In genomic region chr6:75412937-75413662, GRCh38 we compare ENCODE assay signal across 18 cellular contexts.
A peak's percentile ranks its signal among the peaks of the same experiment; 100 is the strongest.
DNase-seq lines count a peak whose midpoint lies in the region; ATAC-seq and TF ChIP-seq lines count a peak whose summit lies in the region.
"Had no signal": no experiment of that assay in that cellular context is flagged by ENCODE, and none has a peak within 500 bp of the region (broad histone marks: within the 10 kb centered on the region; RNA-seq: fewer than 3 reads in every experiment).

No MANE protein-coding gene starts in this region.

- no peaks in the 10 kb centered on the region for H3K27me3 ChIP-seq in osteoblast (ENCODE audit: insufficient read depth, low read length)
- H3K27me3 ChIP-seq: colonic mucosa, esophagus squamous epithelium had no signal

- H3K36me3 Mint-ChIP-seq in endothelial cell (ENCODE audit: low read depth, unreplicated experiment) = peaks cover 30% of the 10 kb centered on the region
- H3K36me3 Mint-ChIP-seq: activated naive CD4-positive, alpha-beta T cell treated with anti-CD3 and anti-CD28 coated beads, Interleukin-2, amount 50 U/mL, for 72 hours had no signal

- H2AFZ ChIP-seq in osteoblast (ENCODE audit: low read length) (no peak overlapping the region), OCI-LY7 (ENCODE audit: low read length) (no peak overlapping the region)

- BruUV-seq in OCI-LY7 (replicated peaks; lab: Mats Ljungman, UMichigan) = no TSS peak

- H3K9me2 ChIP-seq in OCI-LY7 (ENCODE audit: insufficient read depth, low read length) = no peaks in the 10 kb centered on the region

- intact Hi-C loops in OCI-LY7 (cut with micrococcal nuclease; ENCODE audit: unreplicated experiment) = no loop called here
- intact Hi-C loops in left colon (cut with DNase I, micrococcal nuclease) = no loop called here

- peaks cover 67% of the 10 kb centered on the region for H3K4me1 Mint-ChIP-seq in endothelial cell (ENCODE audit: unreplicated experiment)

- H3K36me3 ChIP-seq in osteoblast (ENCODE audit: insufficient read depth, low read length) = no peaks in the 10 kb centered on the region
- no peaks in the 10 kb centered on the region for H3K36me3 ChIP-seq in OCI-LY7 (ENCODE audit: insufficient read depth, low read length)
- H3K36me3 ChIP-seq: colonic mucosa, esophagus squamous epithelium had no signal

- H3K4me3 ChIP-seq in osteoblast (ENCODE audit: insufficient read depth, low read length) (no peak overlapping the region), OCI-LY7 (ENCODE audit: low read depth, low read length, poor library complexity, severe bottlenecking) (no peak overlapping the region)
- H3K4me3 ChIP-seq: colonic mucosa, esophagus squamous epithelium had no signal

- peaks cover 2% of the 10 kb centered on the region for H3K27me3 Mint-ChIP-seq in endothelial cell (ENCODE audit: unreplicated experiment)

- no peaks in the 10 kb centered on the region for H3K9me3 Mint-ChIP-seq in endothelial cell (ENCODE audit: unreplicated experiment)
- H3K9me3 Mint-ChIP-seq: activated naive CD4-positive, alpha-beta T cell treated with anti-CD3 and anti-CD28 coated beads, Interleukin-2, amount 50 U/mL, for 72 hours; T-helper 1 cell treated with Interleukin-12 subunit alpha and Interleukin-12 subunit beta and Interleukin-4 antibody, amounts not matched to agents 30 μg/mL and 1 μg/mL, for 36 hours had no signal

- no peak for TF ChIP-seq CTCF in endothelial cell (IDR thresholded peaks at IDR 0.05; ENCODE audit: unreplicated experiment)
- no peak for TF ChIP-seq CTCF in osteoblast (IDR thresholded peaks at IDR 0.05; ENCODE audit: extremely low read depth, low read depth, low read length)
- TF ChIP-seq CTCF in OCI-LY7 (conservative IDR thresholded peaks at IDR 0.05; ENCODE audit: low read length) = no peak

- no peak for ATAC-seq in left colon
- ATAC-seq: activated naive CD4-positive, alpha-beta T cell treated with anti-CD3 and anti-CD28 coated beads, Interleukin-2, amount 50 U/mL, for 72 hours had no signal

- CTCF ChIA-PET in OCI-LY7 (lab: Charles Lee; ENCODE audit: unreplicated experiment) = no interaction called here

- H3K4me2 ChIP-seq in osteoblast (ENCODE audit: insufficient read depth, low read length) (peak overlapping the region; percentile 30), OCI-LY7 (ENCODE audit: low read length) (no peak overlapping the region)

- H3K27ac ChIP-seq in osteoblast (ENCODE audit: low read depth, low read length) (no peak overlapping the region), OCI-LY7 (ENCODE audit: low read depth, low read length, poor library complexity, severe bottlenecking) (no peak overlapping the region)
- H3K27ac ChIP-seq: colonic mucosa, esophagus squamous epithelium had no signal

- H4K20me1 ChIP-seq in osteoblast (ENCODE audit: insufficient read depth, low read length) (no peaks in the 10 kb centered on the region), OCI-LY7 (ENCODE audit: insufficient read depth, low read length) (no peaks in the 10 kb centered on the region)

- H3K4me1 ChIP-seq in osteoblast (ENCODE audit: insufficient read depth, low read length) (peaks cover 13% of the 10 kb centered on the region), OCI-LY7 (ENCODE audit: insufficient read depth, low read length, poor library complexity, severe bottlenecking) (no peaks in the 10 kb centered on the region)
- H3K4me1 ChIP-seq: colonic mucosa had no signal

- peak overlapping the region; percentile 91 for H3K27ac Mint-ChIP-seq in endothelial cell (ENCODE audit: unreplicated experiment)
- H3K27ac Mint-ChIP-seq: activated naive CD4-positive, alpha-beta T cell treated with anti-CD3 and anti-CD28 coated beads, Interleukin-2, amount 50 U/mL, for 72 hours; T-helper 1 cell treated with Interleukin-12 subunit alpha and Interleukin-12 subunit beta and Interleukin-4 antibody, amounts not matched to agents 30 μg/mL and 1 μg/mL, for 36 hours had no signal

- H3K9me3 ChIP-seq in osteoblast (ENCODE audit: low read depth, low read length) = no peaks in the 10 kb centered on the region
- H3K9me3 ChIP-seq in OCI-LY7 (ENCODE audit: low read length) = no peaks in the 10 kb centered on the region
- H3K9me3 ChIP-seq: colonic mucosa, esophagus squamous epithelium had no signal

- DNase-seq in EH (ENCODE audit: low read depth) (peak; percentile 75), NCI-H460 (ENCODE audit: extremely low read depth, low read depth) (peak; percentile 39), endothelial cell (ENCODE audit: low spot score) (no peak), osteoblast (ENCODE audit: insufficient read length, low spot score, missing footprints) (no peak), OCI-LY7 (ENCODE audit: low spot score) (no peak), left colon (no peak), AG08396 (ENCODE audit: low spot score) (no peak)
- DNase-seq in stimulated activated CD4-positive, alpha-beta T cell treated with anti-CD3 and anti-CD28 coated beads, Interleukin-4, amount 100 ng/mL, for 24 hours = no peak
- DNase-seq: activated T-cell treated with anti-CD3 and anti-CD28 coated beads for 4 hours; AML-193; colonic mucosa; esophagus squamous epithelium; H7; NCI-H2029 treated with DMSO at 0.1 percent for 48 hours; NCI-H82; stimulated activated CD4-positive, alpha-beta T cell treated with anti-CD3 and anti-CD28 coated beads, Interleukin-12 subunit alpha, Interleukin-12 subunit beta, amount 100 ng/mL, for 4 hours had no signal

- POLR2A ChIA-PET in OCI-LY7 (lab: Charles Lee) = interaction anchor here (0.5 to 0.7 kb wide), 2 partner anchors 617 to 845 kb away, joined by 3 read pairs; no protein-coding TSS in a partner anchor

- no peaks in the 10 kb centered on the region for H3K79me2 ChIP-seq in osteoblast (ENCODE audit: insufficient read depth, low read length)
- no peaks in the 10 kb centered on the region for H3K79me2 ChIP-seq in OCI-LY7 (ENCODE audit: insufficient read depth, low read depth, low read length)

- peak overlapping the region; percentile 11 for H3K4me3 Mint-ChIP-seq in endothelial cell (ENCODE audit: unreplicated experiment)
- H3K4me3 Mint-ChIP-seq: T-helper 1 cell treated with Interleukin-12 subunit alpha and Interleukin-12 subunit beta and Interleukin-4 antibody, amounts not matched to agents 30 μg/mL and 1 μg/mL, for 36 hours had no signal

Comparison
In these comparisons a context has a peak if more than half of its experiments do, and no peak if none do; other contexts are left out.
1. DNase-seq: peak in EH (single experiment) and NCI-H460 (single experiment); none in endothelial cell (single experiment), osteoblast (single experiment), OCI-LY7 (single experiment), stimulated activated CD4-positive, alpha-beta T cell treated with anti-CD3 and anti-CD28 coated beads, Interleukin-4, amount 100 ng/mL, for 24 hours (single experiment), left colon (0 of 2) and AG08396 (single experiment).